8 cellular contexts compared by ENCODE assay signal in genomic region chr11:46489668-46490560, GRCh38.
DNase-seq lines count a peak whose midpoint lies in the region; ATAC-seq and TF ChIP-seq lines count a peak whose summit lies in the region.

No MANE protein-coding gene starts in this region.

- peak; percentile 42 to 45 for DNase-seq in AML-193 (lab: John Stamatoyannopoulos, UW)
- DNase-seq in NCI-H1694 treated with DMSO at 0.1 percent for 48 hours (lab: John Stamatoyannopoulos, UW): peak; percentile 56
- DNase-seq in UCSD-AML1 (lab: John Stamatoyannopoulos, UW; ENCODE audit: unreplicated experiment): peak; percentile 13
- no peak for DNase-seq in DMS79 (lab: John Stamatoyannopoulos, UW)

- peak; percentile 54 for ATAC-seq in GM18498 (IDR thresholded peaks at IDR 0.05; ENCODE audit: unreplicated experiment)
- peak; percentile 33 for ATAC-seq in esophagus mucosa
- no peak for ATAC-seq in GM21367 (IDR thresholded peaks at IDR 0.05; ENCODE audit: unreplicated experiment)

- peak overlapping the region; percentile 35 for H3K27ac ChIP-seq in neutrophil

- no peaks in the 10 kb centered on the region for H3K9me3 ChIP-seq in neutrophil

- H3K4me3 ChIP-seq in neutrophil (ENCODE audit: low read depth in 1 of 2, low read length in 1 of 2): no peak overlapping the region

- no peaks in the 10 kb centered on the region for H3K27me3 ChIP-seq in neutrophil

- no peak for TF ChIP-seq CTCF in neutrophil (IDR thresholded peaks at IDR 0.05)

- H3K4me1 ChIP-seq in neutrophil (ENCODE audit: control insufficient read depth in 1 of 2, insufficient read depth in 1 of 2, low read depth in 1 of 2, low read length in 1 of 2): peaks cover 12 to 13% of the 10 kb centered on the region in 2 experiments

- peaks cover 11% of the 10 kb centered on the region for H3K36me3 ChIP-seq in neutrophil
